8 cellular contexts compared by ENCODE assay signal in the genomic region with DNA sequence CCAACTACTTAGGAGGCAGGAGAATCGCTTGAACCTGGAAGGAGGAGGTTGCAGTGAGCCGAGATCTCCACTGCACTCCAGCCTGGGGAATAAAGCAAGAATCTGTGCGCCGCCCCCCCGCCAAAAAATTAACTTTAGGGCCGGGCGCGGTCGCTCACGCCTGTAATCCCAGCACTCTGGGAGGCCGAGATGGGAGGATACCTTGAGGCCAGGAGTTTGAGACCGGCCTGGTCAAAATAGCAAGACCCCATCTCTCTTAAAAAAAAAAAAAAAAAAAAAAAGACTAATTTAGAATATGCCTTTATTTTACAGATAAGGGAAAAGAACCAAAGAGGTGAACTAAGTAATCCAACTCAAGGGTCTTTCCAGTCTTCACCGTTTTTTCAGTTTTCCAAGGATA. TPM values are rescaled to one million over a fixed set of nuclear protein-coding genes. Genes with fewer than 3 reads are reported as not detected.
A peak's percentile ranks its signal among the peaks of the same experiment; 100 is the strongest.
DNase-seq lines count a peak whose midpoint lies in the region; ATAC-seq and TF ChIP-seq lines count a peak whose summit lies in the region.

No MANE protein-coding gene starts in this region.

- peak overlapping the region; percentile 96 for H3K4me3 Mint-ChIP-seq in T-helper 17 cell

- peaks cover 44% of the 10 kb centered on the region for H3K4me1 Mint-ChIP-seq in T-helper 17 cell

- peak overlapping the region; percentile 97 for H3K4me3 ChIP-seq in GM12875 (ENCODE audit: low read depth, low read length)
- peak overlapping the region; percentile 83 to 84 for H3K4me3 ChIP-seq in foreskin fibroblast (ENCODE audit: low read depth in 1 of 2, low read length in 2 of 2)
- peak overlapping the region; percentile 85 for H3K4me3 ChIP-seq in skeletal muscle cell (ENCODE audit: low read depth, low read length)

- H3K36me3 Mint-ChIP-seq in T-helper 17 cell (ENCODE audit: low read depth): peaks cover 11% of the 10 kb centered on the region

- no peak for DNase-seq in T-helper 17 cell
- no peak for DNase-seq in foreskin fibroblast
- DNase-seq in skeletal muscle cell (ENCODE audit: low read depth): no peak
- DNase-seq in islet precursor cell: no peak
- DNase-seq in DMS53 (lab: John Stamatoyannopoulos, UW): no peak
- DNase-seq in GOT3 (lab: John Stamatoyannopoulos, UW): no peak
- no peak for DNase-seq in DMS79 (lab: John Stamatoyannopoulos, UW)

- peak overlapping the region; percentile 51 for H3K27ac Mint-ChIP-seq in T-helper 17 cell

- TF ChIP-seq CTCF in GM12875 (IDR thresholded peaks at IDR 0.05; ENCODE audit: borderline replicate concordance, insufficient read depth, low read depth, low read length) (no peak), foreskin fibroblast (IDR thresholded peaks at IDR 0.05; ENCODE audit: low read depth, low read length) (no peak)

- no peaks in the 10 kb centered on the region for H3K9me3 ChIP-seq in T-helper 17 cell (ENCODE audit: control insufficient read depth, low read length, poor library complexity, severe bottlenecking)

- no peaks in the 10 kb centered on the region for H3K27me3 Mint-ChIP-seq in T-helper 17 cell

- no peak for ATAC-seq in T-helper 17 cell

RNA-seq across cellular contexts. Expression of gene KANSL2, which starts 1.2 kb away (rescaled TPM):
- 100 to 1,000 TPM in 1 of 2 donors, 10 to 100 TPM in 1; 90.2 to 127 TPM for total RNA-seq in T-helper 17 cell

RNA-seq across cellular contexts. Expression of gene CCNT1, which starts 35.6 kb away (rescaled TPM):
- total RNA-seq in T-helper 17 cell: 100 to 1,000 TPM in 1 of 2 donors, 10 to 100 TPM in 1; 87.5 to 117 TPM
